In genomic region chrX:65241059-65241721, GRCh38 we compare ENCODE assay signal across 18 cellular contexts.
DNase-seq lines count a peak whose midpoint lies in the region; ATAC-seq and TF ChIP-seq lines count a peak whose summit lies in the region.
"Had no signal": no experiment of that assay in that cellular context is flagged by ENCODE, and none has a peak within 500 bp of the region (broad histone marks: within the 10 kb centered on the region; RNA-seq: fewer than 3 reads in every experiment).

No MANE protein-coding gene starts in this region.

- H3K27ac Mint-ChIP-seq in neural progenitor cell (no peak overlapping the region), natural killer cell (no peak overlapping the region), endothelial cell (ENCODE audit: unreplicated experiment) (no peak overlapping the region)
- H3K27ac Mint-ChIP-seq: CD14-positive monocyte had no signal

- H3K79me2 ChIP-seq in KMS-11 (ENCODE audit: insufficient read depth, low read depth) (no peaks in the 10 kb centered on the region), hepatocyte (no peaks in the 10 kb centered on the region), neural progenitor cell (ENCODE audit: low read depth) (no peaks in the 10 kb centered on the region)

- H4K20me1 ChIP-seq in KMS-11 (ENCODE audit: insufficient read depth) = no peaks in the 10 kb centered on the region
- H4K20me1 ChIP-seq in hepatocyte (ENCODE audit: insufficient read depth, poor library complexity, severe bottlenecking) = no peaks in the 10 kb centered on the region
- H4K20me1 ChIP-seq in neural progenitor cell (ENCODE audit: low read depth) = no peaks in the 10 kb centered on the region

- intact Hi-C loops in natural killer cell (cut with micrococcal nuclease) = no loop called here

- H3K36me3 Mint-ChIP-seq in neural progenitor cell (no peaks in the 10 kb centered on the region), natural killer cell (peaks cover 17% of the 10 kb centered on the region), endothelial cell (ENCODE audit: low read depth, unreplicated experiment) (no peaks in the 10 kb centered on the region)
- H3K36me3 Mint-ChIP-seq: CD14-positive monocyte had no signal

- H3K9me3 ChIP-seq in hepatocyte (ENCODE audit: low read depth) = no peaks in the 10 kb centered on the region
- H3K9me3 ChIP-seq in neural progenitor cell (ENCODE audit: low read depth) = peaks cover 25% of the 10 kb centered on the region

- ATAC-seq in natural killer cell = no peak
- ATAC-seq: HCT116, K562 had no signal

- DNase-seq in AG20443 (ENCODE audit: low spot score) (peak; percentile 33), hepatocyte (ENCODE audit: low spot score) (peak; percentile 6), neural progenitor cell (ENCODE audit: low spot score) (peak; percentile 5), SK-N-DZ (ENCODE audit: low spot score) (no peak), natural killer cell (no peak), endothelial cell (ENCODE audit: low spot score) (no peak), COLO829 (ENCODE audit: low spot score) (no peak)
- DNase-seq: Calu3, DMS79, NCI-H1048, NCI-H146, NCI-H2107, NCI-H345, NCI-H69 had no signal

- no peak overlapping the region for H3K4me3 Mint-ChIP-seq in neural progenitor cell
- no peak overlapping the region for H3K4me3 Mint-ChIP-seq in natural killer cell
- no peak overlapping the region for H3K4me3 Mint-ChIP-seq in endothelial cell (ENCODE audit: unreplicated experiment)
- H3K4me3 Mint-ChIP-seq: CD14-positive monocyte had no signal

- H3K4me1 ChIP-seq in KMS-11 (ENCODE audit: low read depth, poor library complexity, severe bottlenecking) (peaks cover 32% of the 10 kb centered on the region), hepatocyte (ENCODE audit: insufficient read depth) (no peaks in the 10 kb centered on the region), neural progenitor cell (no peaks in the 10 kb centered on the region)

- peaks cover 46% of the 10 kb centered on the region for H3K9me3 Mint-ChIP-seq in neural progenitor cell
- H3K9me3 Mint-ChIP-seq in natural killer cell = peaks cover 5 to 10% of the 10 kb centered on the region in 2 donors
- H3K9me3 Mint-ChIP-seq in endothelial cell (ENCODE audit: unreplicated experiment) = no peaks in the 10 kb centered on the region

- H3K27me3 ChIP-seq in KMS-11 (ENCODE audit: insufficient read depth, low read depth) (no peaks in the 10 kb centered on the region), hepatocyte (no peaks in the 10 kb centered on the region), neural progenitor cell (no peaks in the 10 kb centered on the region)

- no peaks in the 10 kb centered on the region for H3K27me3 Mint-ChIP-seq in neural progenitor cell (ENCODE audit: insufficient read depth, low read depth)
- no peaks in the 10 kb centered on the region for H3K27me3 Mint-ChIP-seq in natural killer cell (ENCODE audit: low read depth in 2 of 2)
- H3K27me3 Mint-ChIP-seq in endothelial cell (ENCODE audit: unreplicated experiment) = peaks cover 1% of the 10 kb centered on the region

- H3F3A ChIP-seq in neural progenitor cell (ENCODE audit: low read depth) = no peaks in the 10 kb centered on the region

- H3K36me3 ChIP-seq in KMS-11 (ENCODE audit: insufficient read depth) (no peaks in the 10 kb centered on the region), hepatocyte (replicated peaks; ENCODE audit: insufficient read depth, low read depth) (no peaks in the 10 kb centered on the region), neural progenitor cell (no peaks in the 10 kb centered on the region)

- H3K4me1 Mint-ChIP-seq in neural progenitor cell = no peaks in the 10 kb centered on the region
- H3K4me1 Mint-ChIP-seq in natural killer cell = no peaks in the 10 kb centered on the region
- H3K4me1 Mint-ChIP-seq in endothelial cell (ENCODE audit: unreplicated experiment) = no peaks in the 10 kb centered on the region
- H3K4me1 Mint-ChIP-seq: CD14-positive monocyte had no signal

- WGBS in hepatocyte (ENCODE audit: low lambda C conversion rate, missing lambda C conversion rate) = 72% methylated on average over 4 of the region's 4 CpGs

- H3K27ac ChIP-seq in KMS-11 (peak overlapping the region; percentile 9; the same call in 1 of the 2 replicates), hepatocyte (no peak overlapping the region), neural progenitor cell (no peak overlapping the region)

- no peak for TF ChIP-seq CTCF in KMS-11 (conservative IDR thresholded peaks at IDR 0.05; ENCODE audit: low read depth, low read length)
- TF ChIP-seq CTCF in hepatocyte (IDR thresholded peaks at IDR 0.05; ENCODE audit: poor library complexity) = no peak
- TF ChIP-seq CTCF in neural progenitor cell (IDR thresholded peaks at IDR 0.05) = no peak
- TF ChIP-seq CTCF in natural killer cell (IDR thresholded peaks at IDR 0.05) = no peak
- TF ChIP-seq CTCF in endothelial cell (IDR thresholded peaks at IDR 0.05; ENCODE audit: unreplicated experiment) = no peak

- H3K9ac ChIP-seq in KMS-11 (no peak overlapping the region), neural progenitor cell (no peak overlapping the region)

- no peak overlapping the region for H3K4me3 ChIP-seq in KMS-11 (IDR thresholded peaks at IDR 0.05; ENCODE audit: insufficient read depth, low read depth, low read length)
- H3K4me3 ChIP-seq in hepatocyte = no peak overlapping the region
- no peak overlapping the region for H3K4me3 ChIP-seq in neural progenitor cell
- H3K4me3 ChIP-seq: K562 had no signal

- H3K9me2 ChIP-seq in hepatocyte (replicated peaks; ENCODE audit: insufficient read depth) = no peaks in the 10 kb centered on the region

- H3K4me2 ChIP-seq in KMS-11 (no peak overlapping the region), hepatocyte (no peak overlapping the region), neural progenitor cell (no peak overlapping the region)

- no peak overlapping the region for H2AFZ ChIP-seq in KMS-11 (ENCODE audit: low read depth)
- H2AFZ ChIP-seq in hepatocyte = no peak overlapping the region
- H2AFZ ChIP-seq in neural progenitor cell (replicated peaks) = no peak overlapping the region

Comparison
In these comparisons a context has a peak if more than half of its experiments do, and no peak if none do; other contexts are left out.
1. DNase-seq: peak in AG20443 (single experiment), hepatocyte (single experiment) and neural progenitor cell (single experiment); none in SK-N-DZ (single experiment), natural killer cell (single experiment), endothelial cell (single experiment) and COLO829 (single experiment).